Comparison of ENCODE assay signal across 9 cellular contexts in genomic region chr11:19553683-19554333, GRCh38.
DNase-seq lines count a peak whose midpoint lies in the region; ATAC-seq, FAIRE-seq and TF ChIP-seq lines count a peak whose summit lies in the region.
"Had no signal": no experiment of that assay in that cellular context is flagged by ENCODE, and none has a peak within 500 bp of the region (broad histone marks: within the 10 kb centered on the region; RNA-seq: fewer than 3 reads in every experiment).

No MANE protein-coding gene starts in this region.

- H3K18ac ChIP-seq in H1 (ENCODE audit: extremely low read depth, low read length), result no peak overlapping the region

- no peaks in the 10 kb centered on the region for H3K36me3 ChIP-seq in H1 (ENCODE audit: control insufficient read depth in 2 of 4, insufficient read depth in 4 of 4, low read length in 3 of 4)

- H4K91ac ChIP-seq in H1 (replicated peaks; ENCODE audit: insufficient read length, low read length), result no peak overlapping the region

- H2BK15ac ChIP-seq in H1 (ENCODE audit: low read length), result peak overlapping the region; percentile 33; the same call in 1 of the 2 replicates

- H2BK5ac ChIP-seq in H1 (ENCODE audit: low read depth, low read length), result no peak overlapping the region

- H3K27me3 ChIP-seq in H1 (replicated peaks in 1 of 4; ENCODE audit: control insufficient read depth in 3 of 4, extremely low read depth in 1 of 4, insufficient read depth in 3 of 4, low read length in 3 of 4), result no peaks in the 10 kb centered on the region; a peak in 1 of 7 replicates

- H3K4me1 Mint-ChIP-seq in activated CD8-positive, alpha-beta T cell treated with anti-CD3 and anti-CD28 coated beads for 36 hours (ENCODE audit: low read depth), result no peaks in the 10 kb centered on the region

- H3K79me1 ChIP-seq in H1 (ENCODE audit: low read depth, low read length), result no peaks in the 10 kb centered on the region; the same call in 1 of the 2 replicates

- POLR2A ChIA-PET in activated CD8-positive, alpha-beta T cell treated with anti-CD3 and anti-CD28 coated beads for 36 hours (lab: Charles Lee), result no interaction called here
- POLR2A ChIA-PET in H1 (lab: Charles Lee; ENCODE audit: partially characterized antibody), result no interaction called here

- TF ChIP-seq CTCF in activated CD8-positive, alpha-beta T cell treated with anti-CD3 and anti-CD28 coated beads for 36 hours (IDR thresholded peaks at IDR 0.05), result peak; percentile 75
- peak; percentile 64 to 91 (median 85) for TF ChIP-seq CTCF in H1 (IDR thresholded peaks at IDR 0.05; ENCODE audit: control extremely low read depth in 1 of 3, insufficient read depth in 1 of 3, low read depth in 1 of 3, low read length in 3 of 3)

- H2AFZ ChIP-seq in H1 (ENCODE audit: low read length), result no peak overlapping the region

- ATAC-seq in HG03378 (IDR thresholded peaks at IDR 0.05; ENCODE audit: unreplicated experiment), result peak; percentile 65
- peak; percentile 60 for ATAC-seq in activated CD8-positive, alpha-beta T cell treated with anti-CD3 and anti-CD28 coated beads for 36 hours

- no peak overlapping the region for H3K9ac ChIP-seq in H1 (replicated peaks in 1 of 4; ENCODE audit: extremely low read depth in 1 of 4, low read depth in 3 of 4, low read length in 3 of 4)

- H3K4me2 ChIP-seq in H1 (ENCODE audit: insufficient read depth in 1 of 2, low read depth in 2 of 2, low read length in 2 of 2), result no peak overlapping the region

- H3K23me2 ChIP-seq in H1 (ENCODE audit: low read depth, low read length), result no peaks in the 10 kb centered on the region; the same call in 1 of the 2 replicates

- no peak overlapping the region for H4K8ac ChIP-seq in H1 (ENCODE audit: extremely low read depth, insufficient read depth, low read length)

- no peaks in the 10 kb centered on the region for H4K20me1 ChIP-seq in H1 (replicated peaks in 1 of 2; ENCODE audit: control insufficient read depth in 1 of 2, insufficient read depth in 2 of 2, low read length in 2 of 2)

- H3K4me3 Mint-ChIP-seq in activated CD8-positive, alpha-beta T cell treated with anti-CD3 and anti-CD28 coated beads for 36 hours, result no peak overlapping the region

- H4K5ac ChIP-seq in H1 (ENCODE audit: insufficient read length, low read depth, low read length), result no peak overlapping the region

- H3K23ac ChIP-seq in H1 (ENCODE audit: insufficient read length), result no peak overlapping the region

- no peaks in the 10 kb centered on the region for H3K9me3 ChIP-seq in H1 (ENCODE audit: insufficient read depth in 2 of 2, low read depth in 1 of 2, low read length in 1 of 2)

- DNase-seq in NCI-H82 (lab: John Stamatoyannopoulos, UW) (peak; percentile 79), NCI-H82 treated with DMSO at 0.1 percent for 48 hours (lab: John Stamatoyannopoulos, UW; ENCODE audit: unreplicated experiment) (no peak), NCI-H526 treated with DMSO at 0.1 percent for 48 hours (lab: John Stamatoyannopoulos, UW) (peak; percentile 47), H1 (ENCODE audit: low read depth in 1 of 2, low spot score in 2 of 2) (peak; percentile 44 to 94), middle frontal gyrus (ENCODE audit: extremely low spot score, low spot score) (peak; percentile 84)
- DNase-seq in activated CD8-positive, alpha-beta T cell treated with anti-CD3 and anti-CD28 coated beads for 36 hours, result peak; percentile 84
- peak; percentile 24 to 37 for DNase-seq in stimulated activated CD8-positive, alpha-beta memory T cell treated with anti-CD3 and anti-CD28 coated beads, Interleukin-4, amount 100 ng/mL, for 4 hours (ENCODE audit: low read depth in 2 of 2, low spot score in 1 of 2)

- H3K36me3 Mint-ChIP-seq in activated CD8-positive, alpha-beta T cell treated with anti-CD3 and anti-CD28 coated beads for 36 hours (ENCODE audit: low read depth), result no peaks in the 10 kb centered on the region

- no peak overlapping the region for H2BK120ac ChIP-seq in H1 (replicated peaks; ENCODE audit: low read depth, low read length)

- CTCF ChIA-PET in activated CD8-positive, alpha-beta T cell treated with anti-CD3 and anti-CD28 coated beads for 36 hours (lab: Charles Lee), result interaction anchor here (0.7 to 7.2 kb wide), 21 partner anchors 8 to 485 kb away, joined by 3 to 50 read pairs (median 3); no protein-coding TSS in a partner anchor
- CTCF ChIA-PET in H1 (lab: Charles Lee; ENCODE audit: partially characterized antibody), result interaction anchor here (0.6 to 7.8 kb wide), 67 partner anchors 10 to 579 kb away, joined by 3 to 65 read pairs (median 4); no protein-coding TSS in a partner anchor

- peaks cover 0 to 8% (median 2%) of the 10 kb centered on the region in 4 experiments; a peak in 5 of 7 replicates for H3K4me1 ChIP-seq in H1 (replicated peaks in 1 of 4; ENCODE audit: control insufficient read depth in 3 of 4, insufficient read depth in 4 of 4, low read length in 3 of 4)

- no peak overlapping the region for H3K27ac Mint-ChIP-seq in activated CD8-positive, alpha-beta T cell treated with anti-CD3 and anti-CD28 coated beads for 36 hours

- H3K27ac ChIP-seq in H1 (ENCODE audit: low read depth, low read length), result no peak overlapping the region
- H3K27ac ChIP-seq: skin epidermis had no signal

- H3K4ac ChIP-seq in H1 (replicated peaks; ENCODE audit: insufficient read length, low read depth, low read length), result no peak overlapping the region

- H3K9me3 Mint-ChIP-seq in activated CD8-positive, alpha-beta T cell treated with anti-CD3 and anti-CD28 coated beads for 36 hours, result no peaks in the 10 kb centered on the region

- TF ChIP-seq EP300 in H1 (IDR thresholded peaks at IDR 0.05; ENCODE audit: borderline replicate concordance in 1 of 2, low read depth in 2 of 2, low read length in 2 of 2), result no peak

- H3K56ac ChIP-seq in H1 (replicated peaks; ENCODE audit: insufficient read length, low read depth, low read length), result no peak overlapping the region

- no peak overlapping the region for H2BK20ac ChIP-seq in H1 (ENCODE audit: low read length)

- no peak for TF ChIP-seq POLR2A in H1 (IDR thresholded peaks at IDR 0.05; ENCODE audit: control extremely low read depth in 1 of 2, low read depth in 2 of 2, low read length in 2 of 2)

- WGBS in H1 (ENCODE audit: extremely low coverage in 1 of 2, insufficient coverage in 1 of 2, insufficient read length in 1 of 2, insufficient replicate concordance in 2 of 2, low coverage in 1 of 2, low lambda C conversion rate in 2 of 2, missing lambda C conversion rate in 1 of 2), 2 experiments, result 47% methylated on average over 8 of the region's 8 CpGs; no CpG with 5 or more reads in 1 of the 2 experiments

- H3K27me3 Mint-ChIP-seq in activated CD8-positive, alpha-beta T cell treated with anti-CD3 and anti-CD28 coated beads for 36 hours, result peaks cover 6% of the 10 kb centered on the region

- H3K14ac ChIP-seq in H1 (ENCODE audit: insufficient read length), result no peak overlapping the region

- H2AK5ac ChIP-seq in H1 (ENCODE audit: low read depth, low read length), result no peak overlapping the region

- FAIRE-seq in H1 (lab: Jason Lieb, UNC), result peak; percentile 58

- intact Hi-C loops in activated CD8-positive, alpha-beta T cell treated with anti-CD3 and anti-CD28 coated beads for 36 hours (cut with micrococcal nuclease), result loop anchor here (1.0 to 10.0 kb wide), 4 partner anchors 239 to 482 kb away; no protein-coding TSS in a partner anchor

- peak; percentile 96 to 99 for TF ChIP-seq RAD21 in H1 (IDR thresholded peaks at IDR 0.05 in 1 of 2, conservative IDR thresholded peaks at IDR 0.05 in 1 of 2; ENCODE audit: low read depth in 2 of 2, low read length in 2 of 2)

- no peak overlapping the region for H3K4me3 ChIP-seq in H1 (ENCODE audit: extremely low read depth in 1 of 4, insufficient read depth in 2 of 4, low read depth in 3 of 4, low read length in 4 of 4)
- H3K4me3 ChIP-seq: skin epidermis had no signal

- H3K79me2 ChIP-seq in H1 (ENCODE audit: control insufficient read depth in 1 of 2, insufficient read depth in 2 of 2, low read length in 2 of 2), result no peaks in the 10 kb centered on the region

- H2BK12ac ChIP-seq in H1 (ENCODE audit: low read depth, low read length), result no peak overlapping the region

TF ChIP-seq in H1, 55 proteins besides CTCF, POLR2A, EP300 and RAD21:
- TF ChIP-seq YY1 (IDR thresholded peaks at IDR 0.05; ENCODE audit: low read depth, low read length) (peak; percentile 52; the same call in 1 of the 2 replicates), MAX (IDR thresholded peaks at IDR 0.05) (peak; percentile 45; the same call in 1 of the 2 replicates), ATF3 (IDR thresholded peaks at IDR 0.05; ENCODE audit: insufficient read depth, low read depth, low read length) (no peak)
